15 cellular contexts compared by ENCODE assay signal in genomic region chr5:173290477-173291131, GRCh38. TPM values are rescaled to one million over a fixed set of nuclear protein-coding genes. Genes with fewer than 3 reads are reported as not detected.
DNase-seq lines count a peak whose midpoint lies in the region; ATAC-seq and TF ChIP-seq lines count a peak whose summit lies in the region.
"Had no signal": no experiment of that assay in that cellular context is flagged by ENCODE, and none has a peak within 500 bp of the region (broad histone marks: within the 10 kb centered on the region; RNA-seq: fewer than 3 reads in every experiment).

No MANE protein-coding gene starts in this region.

- H3K9me3 Mint-ChIP-seq in immature natural killer cell: peaks cover 0 to 2% (median 0%) of the 10 kb centered on the region in 6 donors
- H3K9me3 Mint-ChIP-seq: activated T-helper 17 cell treated with anti-CD3 and anti-CD28 coated beads, Interleukin-2, amount 50 U/mL, for 72 hours had no signal

- no peak for TF ChIP-seq CTCF in fibroblast of pulmonary artery (IDR thresholded peaks at IDR 0.05; ENCODE audit: low read length, missing control alignments)
- TF ChIP-seq CTCF in mucosa of descending colon (IDR thresholded peaks at IDR 0.05): no peak

- H3K4me3 ChIP-seq in fibroblast of pulmonary artery (replicated peaks; ENCODE audit: low read depth, low read length): no peak overlapping the region
- H3K4me3 ChIP-seq in mucosa of descending colon: no peak overlapping the region

- H3K4me3 Mint-ChIP-seq in immature natural killer cell: no peak overlapping the region
- H3K4me3 Mint-ChIP-seq: activated T-helper 17 cell treated with anti-CD3 and anti-CD28 coated beads, Interleukin-2, amount 50 U/mL, for 72 hours had no signal

- H3K27me3 Mint-ChIP-seq in immature natural killer cell (ENCODE audit: low read depth in 3 of 3): peaks cover 12 to 34% (median 29%) of the 10 kb centered on the region in 3 donors

- no peaks in the 10 kb centered on the region for H3K4me1 ChIP-seq in mucosa of descending colon (ENCODE audit: low read depth)

- no peaks in the 10 kb centered on the region for H3K36me3 ChIP-seq in mucosa of descending colon (ENCODE audit: low read depth)

- peaks cover 10 to 12% of the 10 kb centered on the region in 2 donors for H3K4me1 Mint-ChIP-seq in immature natural killer cell

- ATAC-seq in mucosa of descending colon: no peak
- no peak for ATAC-seq in GM18520 (IDR thresholded peaks at IDR 0.05; ENCODE audit: unreplicated experiment)
- ATAC-seq: activated T-helper 17 cell treated with anti-CD3 and anti-CD28 coated beads, Interleukin-2, amount 50 U/mL, for 72 hours had no signal

- H3K36me3 Mint-ChIP-seq in immature natural killer cell: no peaks in the 10 kb centered on the region

- H3K9me3 ChIP-seq in mucosa of descending colon: no peaks in the 10 kb centered on the region

- intact Hi-C loops in mucosa of descending colon (cut with DNase I, micrococcal nuclease): loop anchor here (5.0 kb wide), 2 partner anchors 42 to 282 kb away; no protein-coding TSS in a partner anchor

- DNase-seq in COR-L47 (lab: John Stamatoyannopoulos, UW): peak; percentile 50
- DNase-seq in RPMI7951 (ENCODE audit: low read depth): peak; percentile 39
- DNase-seq in fibroblast of pulmonary artery (ENCODE audit: low read depth): peak; percentile 58
- peak; percentile 51 for DNase-seq in mucosa of gallbladder (ENCODE audit: low spot score)
- no peak for DNase-seq in immature natural killer cell
- no peak for DNase-seq in mucosa of descending colon
- DNase-seq in A172 (ENCODE audit: low spot score): no peak
- DNase-seq: cortex of kidney; NCI-H187 treated with DMSO at 0.1 percent for 48 hours; NCI-H82; SIG-M5; stimulated activated CD4-positive, alpha-beta T cell treated with anti-CD3 and anti-CD28 coated beads, Interleukin-15, amount 100 ng/mL, for 24 hours had no signal

- no peak overlapping the region for H3K27ac Mint-ChIP-seq in immature natural killer cell
- H3K27ac Mint-ChIP-seq: activated T-helper 17 cell treated with anti-CD3 and anti-CD28 coated beads, Interleukin-2, amount 50 U/mL, for 72 hours had no signal

RNA-seq across cellular contexts. Expression of gene STC2, which starts 37.6 kb away (rescaled TPM):
- 46.1 and 68.5 TPM in 2 replicates for total RNA-seq in RPMI7951 (2014; rRNA removed; shearing (Covaris generic))
- total RNA-seq in mucosa of gallbladder (10.3 TPM), mucosa of descending colon (1 to 10 TPM in 2 of 3 donors, under 1 TPM in 1; 0.26 to 3.4 (median 1.4) TPM)
- polyA plus RNA-seq in immature natural killer cell: not detected
- 0.03 and 0.10 TPM in 2 replicates for total RNA-seq in A172 (2014; rRNA removed; shearing (Covaris generic))

RNA-seq across cellular contexts. Expression of gene NKX2-5, which starts 55.6 kb away (rescaled TPM):
- total RNA-seq in RPMI7951 (2014; rRNA removed; shearing (Covaris generic)): not detected in 2 replicates
- not detected for total RNA-seq in mucosa of gallbladder
- not detected for polyA plus RNA-seq in immature natural killer cell
- total RNA-seq in mucosa of descending colon: not detected
- 24.8 and 26.7 TPM in 2 replicates for total RNA-seq in A172 (2014; rRNA removed; shearing (Covaris generic))
- total RNA-seq: activated T-helper 17 cell treated with anti-CD3 and anti-CD28 coated beads, Interleukin-2, amount 50 U/mL, for 72 hours; mesenteric fat pad had no signal

Comparison
In these comparisons a context has a peak if more than half of its experiments do, and no peak if none do; other contexts are left out.
1. DNase-seq: peak in COR-L47 (single experiment), RPMI7951 (single experiment), fibroblast of pulmonary artery (single experiment) and mucosa of gallbladder (single experiment); none in immature natural killer cell (0 of 3), mucosa of descending colon (0 of 3) and A172 (single experiment).
2. RNA of gene NKX2-5, which starts 55.6 kb away (total RNA-seq): 24.8 to 26.7 TPM in A172; not detected in RPMI7951, not detected in mucosa of gallbladder (single experiment) and not detected in mucosa of descending colon; every median in the first group is over 10 times any median in the second.